8 cellular contexts compared by ENCODE assay signal in the genomic region with DNA sequence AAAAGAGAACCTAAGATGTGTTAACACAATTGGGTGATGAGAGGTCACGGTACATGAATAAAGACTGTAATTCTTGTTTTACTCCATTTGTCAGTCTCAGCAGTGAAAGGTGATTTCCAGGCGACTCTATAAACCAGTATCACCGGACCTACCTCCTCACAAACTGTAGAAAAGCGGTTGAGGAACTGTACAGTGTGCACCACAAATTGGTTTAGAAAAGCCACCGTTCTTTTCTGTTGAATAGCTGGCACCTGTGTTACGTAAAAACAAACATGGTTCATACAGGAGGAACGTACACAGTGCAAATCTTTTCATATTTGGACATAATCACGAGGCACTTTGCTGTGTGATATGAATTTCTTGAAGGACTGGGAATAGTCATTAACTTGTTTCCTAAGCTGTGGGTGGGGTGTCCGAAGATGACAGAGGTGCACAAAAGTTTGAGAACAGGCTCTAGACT. TPM values are rescaled to one million over a fixed set of nuclear protein-coding genes. Genes with fewer than 3 reads are reported as not detected.
DNase-seq lines count a peak whose midpoint lies in the region; ATAC-seq and TF ChIP-seq lines count a peak whose summit lies in the region.

No MANE protein-coding gene starts in this region.

- 40% methylated on average over 9 of the region's 9 CpGs for WGBS in right cardiac atrium

- H3K4me3 Mint-ChIP-seq in CD14-positive monocyte = peak overlapping the region; percentile 98
- peak overlapping the region; percentile 98 for H3K4me3 Mint-ChIP-seq in activated naive CD4-positive, alpha-beta T cell treated with anti-CD3 and anti-CD28 coated beads, Interleukin-2, amount 50 U/mL, for 24 hours

- H3K27me3 ChIP-seq in right cardiac atrium (ENCODE audit: control insufficient read depth, insufficient read depth) (no peaks in the 10 kb centered on the region), skeletal muscle satellite cell (ENCODE audit: control insufficient read depth, insufficient read depth, low read length) (no peaks in the 10 kb centered on the region)

- peak overlapping the region; percentile 96 for H3K4me3 ChIP-seq in right cardiac atrium (ENCODE audit: low read length)
- H3K4me3 ChIP-seq in skeletal muscle satellite cell (ENCODE audit: low read length) = peak overlapping the region; percentile 90

- H3K9me3 ChIP-seq in right cardiac atrium (ENCODE audit: control insufficient read depth, low read length) (no peaks in the 10 kb centered on the region), skeletal muscle satellite cell (replicated peaks; ENCODE audit: low read length) (no peaks in the 10 kb centered on the region)

- peaks cover 21 to 34% of the 10 kb centered on the region in 2 donors for H3K36me3 Mint-ChIP-seq in CD14-positive monocyte
- peaks cover 19% of the 10 kb centered on the region for H3K36me3 Mint-ChIP-seq in activated naive CD4-positive, alpha-beta T cell treated with anti-CD3 and anti-CD28 coated beads, Interleukin-2, amount 50 U/mL, for 24 hours

- peak overlapping the region; percentile 82 for H3K27ac ChIP-seq in right cardiac atrium (ENCODE audit: low read length)

- peaks cover 15% of the 10 kb centered on the region for H3K36me3 ChIP-seq in skeletal muscle satellite cell (ENCODE audit: insufficient read depth, low read length)

- intact Hi-C loops in CD14-positive monocyte (cut with micrococcal nuclease) (loop anchor here (5.0 kb wide), 2 partner anchors 56 to 61 kb away; partner anchors contain the start of genes NUP37 (in 1 of the 2) and PARPBP (in 1 of the 2)), right cardiac atrium (cut with DNase I) (no loop called here)

- peak overlapping the region; percentile 82 for H3K4me2 ChIP-seq in skeletal muscle satellite cell (ENCODE audit: low read length)

- H3K9me3 Mint-ChIP-seq in CD14-positive monocyte = no peaks in the 10 kb centered on the region
- no peaks in the 10 kb centered on the region for H3K9me3 Mint-ChIP-seq in activated naive CD4-positive, alpha-beta T cell treated with anti-CD3 and anti-CD28 coated beads, Interleukin-2, amount 50 U/mL, for 24 hours

- H3K9ac ChIP-seq in skeletal muscle satellite cell (ENCODE audit: low read depth, low read length) = peak overlapping the region; percentile 93

- peaks cover 12% of the 10 kb centered on the region for H3K4me1 Mint-ChIP-seq in CD14-positive monocyte
- H3K4me1 Mint-ChIP-seq in activated naive CD4-positive, alpha-beta T cell treated with anti-CD3 and anti-CD28 coated beads, Interleukin-2, amount 50 U/mL, for 24 hours = peaks cover 55% of the 10 kb centered on the region

- peaks cover 0 to 3% (median 0%) of the 10 kb centered on the region in 3 donors for H3K27me3 Mint-ChIP-seq in CD14-positive monocyte (ENCODE audit: low read depth in 3 of 3)
- H3K27me3 Mint-ChIP-seq in activated naive CD4-positive, alpha-beta T cell treated with anti-CD3 and anti-CD28 coated beads, Interleukin-2, amount 50 U/mL, for 24 hours = peaks cover 1% of the 10 kb centered on the region

- TF ChIP-seq CTCF in CD14-positive monocyte (IDR thresholded peaks at IDR 0.05) = no peak

- H3K4me1 ChIP-seq in right cardiac atrium (ENCODE audit: control insufficient read depth, insufficient read depth, low read length) = no peaks in the 10 kb centered on the region
- H3K4me1 ChIP-seq in skeletal muscle satellite cell (ENCODE audit: control insufficient read depth, insufficient read depth, low read length) = peaks cover 4% of the 10 kb centered on the region

- peak overlapping the region; percentile 89 to 99 (median 97) for H3K27ac Mint-ChIP-seq in CD14-positive monocyte
- H3K27ac Mint-ChIP-seq in activated naive CD4-positive, alpha-beta T cell treated with anti-CD3 and anti-CD28 coated beads, Interleukin-2, amount 50 U/mL, for 24 hours = peak overlapping the region; percentile 97

- ATAC-seq in GM19397 (IDR thresholded peaks at IDR 0.05; ENCODE audit: unreplicated experiment) (peak; percentile 30), HG03469 (IDR thresholded peaks at IDR 0.05; ENCODE audit: unreplicated experiment) (peak; percentile 35), right cardiac atrium (peak in 1 of 2 donors; percentile 7)

- no peak for DNase-seq in CD14-positive monocyte (ENCODE audit: low spot score)
- DNase-seq in right cardiac atrium = no peak
- no peak for DNase-seq in retina
- DNase-seq in effector CD4-positive, alpha-beta T cell = no peak

RNA-seq across cellular contexts. Expression of gene WASHC3, which starts 0.7 kb away (rescaled TPM):
- polyA plus RNA-seq in CD14-positive monocyte (10 to 100 TPM; 66.2 to 75.8 TPM), right cardiac atrium (57.7 TPM)
- 10 to 100 TPM; 35.3 to 43.7 (median 36.7) TPM for total RNA-seq in right cardiac atrium
- 81.4 and 93.9 TPM in 2 replicates for total RNA-seq in skeletal muscle satellite cell (2012; rRNA removed)

RNA-seq across cellular contexts. Expression of gene NUP37, which starts 58.8 kb away (rescaled TPM):
- polyA plus RNA-seq in CD14-positive monocyte = 10 to 100 TPM; 20.9 to 23.0 TPM
- 10 to 100 TPM; 13.3 to 18.3 (median 16.3) TPM for total RNA-seq in right cardiac atrium
- 17.0 TPM for polyA plus RNA-seq in right cardiac atrium
- 30.1 and 40.1 TPM in 2 replicates for total RNA-seq in skeletal muscle satellite cell (2012; rRNA removed)

RNA-seq across cellular contexts. Expression of gene PARPBP, which starts 58.9 kb away (rescaled TPM):
- polyA plus RNA-seq in CD14-positive monocyte (1 to 10 TPM; 1.6 to 1.8 TPM), right cardiac atrium (0.43 TPM)
- 1 to 10 TPM in 1 of 4 donors, under 1 TPM in 3; 0.47 to 1.3 (median 0.81) TPM for total RNA-seq in right cardiac atrium
- total RNA-seq in skeletal muscle satellite cell (2012; rRNA removed) = 12.9 and 14.6 TPM in 2 replicates

Comparison
In these comparisons a context has a peak if more than half of its experiments do, and no peak if none do; other contexts are left out.
1. intact Hi-C loops: an anchor here in CD14-positive monocyte (5.0 kb wide); none called in right cardiac atrium.